1 cellular context compared by ENCODE assay signal in genomic region chrX:85003655-85004244, GRCh38.
TF ChIP-seq lines count a peak whose summit lies in the region.

APOOL (plus strand) TSS chrX:85003877; CDS start chrX:85003913, 36 bp downstream.

TF ChIP-seq in HEK293, 187 proteins besides CTCF, POLR2A, EP300 and RAD21 (continued from another document):
- TF ChIP-seq INSM2 (tag by site-specific recombination; IDR thresholded peaks at IDR 0.05) (no peak), KLF1 (tag by site-specific recombination; IDR thresholded peaks at IDR 0.05) (peak; percentile 70), ZNF112 (tag by site-specific recombination; IDR thresholded peaks at IDR 0.05) (no peak), KLF9 (tag by site-specific recombination; IDR thresholded peaks at IDR 0.05; ENCODE audit: low read depth) (peak; percentile 80), PRDM10 (tag by site-specific recombination; IDR thresholded peaks at IDR 0.05) (peak; percentile 87), YY1 (tag by site-specific recombination; IDR thresholded peaks at IDR 0.05) (peak; percentile 68), HIC1 (tag by site-specific recombination; IDR thresholded peaks at IDR 0.05) (no peak), ZSCAN30 (tag by site-specific recombination; IDR thresholded peaks at IDR 0.05) (no peak), SP7 (tag by site-specific recombination; IDR thresholded peaks at IDR 0.05) (0 out of 2 replicates have a peak, but pooled peaks have one; percentile 20), ZNF623 (tag by site-specific recombination; IDR thresholded peaks at IDR 0.05) (no peak), KLF16 (tag by site-specific recombination; IDR thresholded peaks at IDR 0.05) (0 out of 2 replicates have a peak, but pooled peaks have one; percentile 51), ZNF354C (tag by site-specific recombination; IDR thresholded peaks at IDR 0.05; ENCODE audit: borderline replicate concordance, low read depth) (no peak), ZXDB (tag by site-specific recombination; IDR thresholded peaks at IDR 0.05) (peak; percentile 48), ZNF776 (tag by site-specific recombination; IDR thresholded peaks at IDR 0.05; ENCODE audit: borderline replicate concordance) (no peak), ZNF473 (tag by site-specific recombination; IDR thresholded peaks at IDR 0.05) (no peak), KLF7 (tag by site-specific recombination; IDR thresholded peaks at IDR 0.05; ENCODE audit: borderline replicate concordance) (peak; percentile 68; the same call in 1 of the 2 replicates), ZNF701 (tag by site-specific recombination; IDR thresholded peaks at IDR 0.05) (no peak), ZNF132 (tag by site-specific recombination; IDR thresholded peaks at IDR 0.05; ENCODE audit: borderline replicate concordance) (no peak), ZNF600 (tag by site-specific recombination; IDR thresholded peaks at IDR 0.05) (no peak), ZNF544 (tag by site-specific recombination; IDR thresholded peaks at IDR 0.05) (no peak), ZNF335 (tag by site-specific recombination; conservative IDR thresholded peaks at IDR 0.05) (0 out of 2 replicates have a peak, but pooled peaks have one; percentile 14), SP3 (tag by site-specific recombination; IDR thresholded peaks at IDR 0.05) (peak; percentile 86), ZNF580 (tag by site-specific recombination; IDR thresholded peaks at IDR 0.05) (peak; percentile 99), ZNF266 (tag by site-specific recombination; IDR thresholded peaks at IDR 0.05; ENCODE audit: low read depth) (no peak), ZNF121 (tag by site-specific recombination; IDR thresholded peaks at IDR 0.05) (peak; percentile 46; the same call in 1 of the 2 replicates), WT1 (tag by site-specific recombination; IDR thresholded peaks at IDR 0.05) (no peak), ZNF416 (tag by site-specific recombination; IDR thresholded peaks at IDR 0.05) (no peak), MZF1 (tag by site-specific recombination; IDR thresholded peaks at IDR 0.05; ENCODE audit: borderline replicate concordance) (0 out of 2 replicates have a peak, but pooled peaks have one; percentile 21), KLF10 (tag by site-specific recombination; IDR thresholded peaks at IDR 0.05) (peak; percentile 39; the same call in 1 of the 2 replicates), ZNF521 (tag by site-specific recombination; IDR thresholded peaks at IDR 0.05) (no peak), BCL11A (tag by site-specific recombination; IDR thresholded peaks at IDR 0.05; ENCODE audit: low read depth) (no peak), ZNF248 (tag by site-specific recombination; IDR thresholded peaks at IDR 0.05) (no peak), ZBTB8A (tag by site-specific recombination; IDR thresholded peaks at IDR 0.05) (peak; percentile 49; the same call in 1 of the 2 replicates), ZNF645 (tag by site-specific recombination; IDR thresholded peaks at IDR 0.05) (no peak), ZBTB44 (tag by site-specific recombination; IDR thresholded peaks at IDR 0.05) (no peak), ZBTB17 (tag by site-specific recombination; IDR thresholded peaks at IDR 0.05) (peak; percentile 92), ZNF843 (tag by site-specific recombination; IDR thresholded peaks at IDR 0.05) (no peak), SETDB1 (IDR thresholded peaks at IDR 0.05; ENCODE audit: insufficient read length, low read length) (no peak), ZNF138 (tag by site-specific recombination; IDR thresholded peaks at IDR 0.05; ENCODE audit: borderline replicate concordance) (no peak), ZNF660 (tag by site-specific recombination; IDR thresholded peaks at IDR 0.05) (peak; percentile 30; the same call in 1 of the 2 replicates), ZNF48 (tag by site-specific recombination; IDR thresholded peaks at IDR 0.05) (no peak), ZNF148 (tag by site-specific recombination; IDR thresholded peaks at IDR 0.05; ENCODE audit: borderline replicate concordance) (no peak), GLIS1 (tag by site-specific recombination; IDR thresholded peaks at IDR 0.05) (no peak), ZNF341 (tag by site-specific recombination; IDR thresholded peaks at IDR 0.05; ENCODE audit: low read depth) (peak; percentile 58), ZSCAN4 (tag by site-specific recombination; IDR thresholded peaks at IDR 0.05) (no peak), ZSCAN23 (tag by site-specific recombination; IDR thresholded peaks at IDR 0.05) (no peak), KLF8 (tag by site-specific recombination; IDR thresholded peaks at IDR 0.05) (peak; percentile 89), ZNF707 (tag by site-specific recombination; IDR thresholded peaks at IDR 0.05) (no peak), ZNF514 (tag by site-specific recombination; IDR thresholded peaks at IDR 0.05) (no peak), ZBTB20 (tag by site-specific recombination; IDR thresholded peaks at IDR 0.05) (no peak), ZNF214 (tag by site-specific recombination; IDR thresholded peaks at IDR 0.05; ENCODE audit: borderline replicate concordance) (no peak), ZNF561 (tag by site-specific recombination; IDR thresholded peaks at IDR 0.05; ENCODE audit: borderline replicate concordance) (peak; percentile 88), ZNF175 (tag by site-specific recombination; IDR thresholded peaks at IDR 0.05) (no peak), ZNF18 (tag by site-specific recombination; IDR thresholded peaks at IDR 0.05) (no peak)
